ENCODE assay signal across 1 cellular context in the genomic region with DNA sequence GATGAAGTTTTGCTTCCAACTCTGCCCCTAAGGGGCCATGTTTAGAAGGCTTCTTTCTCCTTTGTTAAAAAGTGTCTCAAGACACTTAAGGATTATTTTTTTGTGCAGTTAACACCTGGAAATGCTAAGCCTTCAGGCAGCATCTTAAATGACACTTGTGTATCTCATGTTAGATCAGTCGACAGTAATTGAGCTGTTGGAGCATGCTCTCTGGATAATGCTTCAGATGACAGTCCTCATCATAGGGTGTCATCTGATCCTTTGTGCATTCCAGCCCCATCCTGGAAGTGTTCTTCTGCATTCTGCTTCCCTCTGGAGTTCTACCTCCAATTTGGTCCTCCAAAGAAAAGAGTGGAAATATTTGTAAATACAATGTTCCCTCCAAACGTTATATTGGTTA.
TF ChIP-seq lines count a peak whose summit lies in the region.

No MANE protein-coding gene starts in this region.

TF ChIP-seq in HEK293, 187 proteins besides CTCF, POLR2A, EP300 and RAD21 (continued from another document):
- TF ChIP-seq, protein P1, sequence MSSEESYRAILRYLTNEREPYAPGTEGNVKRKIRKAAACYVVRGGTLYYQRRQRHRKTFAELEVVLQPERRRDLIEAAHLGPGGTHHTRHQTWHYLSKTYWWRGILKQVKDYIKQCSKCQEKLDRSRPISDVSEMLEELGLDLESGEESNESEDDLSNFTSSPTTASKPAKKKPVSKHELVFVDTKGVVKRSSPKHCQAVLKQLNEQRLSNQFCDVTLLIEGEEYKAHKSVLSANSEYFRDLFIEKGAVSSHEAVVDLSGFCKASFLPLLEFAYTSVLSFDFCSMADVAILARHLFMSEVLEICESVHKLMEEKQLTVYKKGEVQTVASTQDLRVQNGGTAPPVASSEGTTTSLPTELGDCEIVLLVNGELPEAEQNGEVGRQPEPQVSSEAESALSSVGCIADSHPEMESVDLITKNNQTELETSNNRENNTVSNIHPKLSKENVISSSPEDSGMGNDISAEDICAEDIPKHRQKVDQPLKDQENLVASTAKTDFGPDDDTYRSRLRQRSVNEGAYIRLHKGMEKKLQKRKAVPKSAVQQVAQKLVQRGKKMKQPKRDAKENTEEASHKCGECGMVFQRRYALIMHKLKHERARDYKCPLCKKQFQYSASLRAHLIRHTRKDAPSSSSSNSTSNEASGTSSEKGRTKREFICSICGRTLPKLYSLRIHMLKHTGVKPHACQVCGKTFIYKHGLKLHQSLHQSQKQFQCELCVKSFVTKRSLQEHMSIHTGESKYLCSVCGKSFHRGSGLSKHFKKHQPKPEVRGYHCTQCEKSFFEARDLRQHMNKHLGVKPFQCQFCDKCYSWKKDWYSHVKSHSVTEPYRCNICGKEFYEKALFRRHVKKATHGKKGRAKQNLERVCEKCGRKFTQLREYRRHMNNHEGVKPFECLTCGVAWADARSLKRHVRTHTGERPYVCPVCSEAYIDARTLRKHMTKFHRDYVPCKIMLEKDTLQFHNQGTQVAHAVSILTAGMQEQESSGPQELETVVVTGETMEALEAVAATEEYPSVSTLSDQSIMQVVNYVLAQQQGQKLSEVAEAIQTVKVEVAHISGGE (tag by site-specific recombination; conservative IDR thresholded peaks at IDR 0.05; ENCODE audit: low read depth): peak; percentile 72
